In genomic region chr2:164722604-164723338, GRCh38 we compare ENCODE assay signal across 16 cellular contexts.
DNase-seq lines count a peak whose midpoint lies in the region; ATAC-seq, FAIRE-seq and TF ChIP-seq lines count a peak whose summit lies in the region.
"Had no signal": no experiment of that assay in that cellular context is flagged by ENCODE, and none has a peak within 500 bp of the region (broad histone marks: within the 10 kb centered on the region; RNA-seq: fewer than 3 reads in every experiment).

No MANE protein-coding gene starts in this region.

- no peaks in the 10 kb centered on the region for H4K20me1 ChIP-seq in keratinocyte (ENCODE audit: control insufficient read depth, extremely low read depth, insufficient read depth, low read length)

- peaks cover 10 to 18% of the 10 kb centered on the region in 2 donors for H3K4me1 Mint-ChIP-seq in stimulated activated naive B cell treated with anti-CD40 and anti-IgM and Interleukin-4, amounts not matched to agents 10 μg/mL and 1 μg/mL and 100 μg/mL, for 72 hours
- H3K4me1 Mint-ChIP-seq: CD4-positive, alpha-beta memory T cell; immature natural killer cell had no signal

- no peak overlapping the region for H3K9ac ChIP-seq in keratinocyte (ENCODE audit: control insufficient read depth, extremely low read depth, insufficient read depth, low read length)

- dilution Hi-C loops in keratinocyte (cut with MboI; ENCODE audit: extremely low pct_ligation_motif_present, low sequenced_read_pairs) = no loop called here

- CTCF ChIA-PET in GM10248 (lab: Yijun Ruan, JAX) = interaction anchor here (1.1 kb wide), 1 partner anchor 12 kb away, joined by 4 read pairs; no protein-coding TSS in a partner anchor

- H2AFZ ChIP-seq in keratinocyte (ENCODE audit: control insufficient read depth, low read length) = no peak overlapping the region

- H3K9me3 ChIP-seq in keratinocyte (ENCODE audit: control insufficient read depth, low read depth, low read length) = no peaks in the 10 kb centered on the region
- H3K9me3 ChIP-seq: tibial artery had no signal

- TF ChIP-seq CTCF in keratinocyte (optimal IDR thresholded peaks at IDR 0.05 in 1 of 3, IDR thresholded peaks at IDR 0.05 in 1 of 3, conservative IDR thresholded peaks at IDR 0.05 in 1 of 3; ENCODE audit: extremely low read depth in 1 of 3, insufficient read depth in 2 of 3, low read length in 3 of 3) (no peak), GM10248 (IDR thresholded peaks at IDR 0.05; ENCODE audit: control extremely low read depth, extremely low read depth, low read depth, missing control alignments) (no peak)

- peak; percentile 23 to 70 for DNase-seq in NOMO-1 (lab: John Stamatoyannopoulos, UW; ENCODE audit: unreplicated experiment in 2 of 2)
- no peak for DNase-seq in NOMO-1 treated with dmso at 0.1 percent for 144 hours (lab: John Stamatoyannopoulos, UW; ENCODE audit: unreplicated experiment)
- peak; percentile 50 for DNase-seq in SKM-1 treated with dmso at 0.1 percent for 144 hours (lab: John Stamatoyannopoulos, UW; ENCODE audit: unreplicated experiment)
- no peak for DNase-seq in keratinocyte (ENCODE audit: low read depth, low spot score)
- DNase-seq in stimulated activated naive B cell treated with anti-CD40 and anti-IgM and Interleukin-4, amounts not matched to agents 10 μg/mL and 1 μg/mL and 100 μg/mL, for 72 hours = no peak
- no peak for DNase-seq in NCI-H1105 (lab: John Stamatoyannopoulos, UW)
- no peak for DNase-seq in GM10248 (ENCODE audit: extremely low spot score)
- DNase-seq: activated CD8-positive, alpha-beta memory T cell treated with anti-CD3 and anti-CD28 coated beads, Interleukin-2, amount 50 U/mL, for 4 hours; activated gamma-delta T cell treated with Interleukin-2 at 50 U/mL for 16 hours; CD4-positive, alpha-beta memory T cell; immature natural killer cell; NCI-H1417 treated with DMSO at 0.1 percent for 48 hours; NCI-H82; tibial artery had no signal

- H3K27me3 Mint-ChIP-seq in stimulated activated naive B cell treated with anti-CD40 and anti-IgM and Interleukin-4, amounts not matched to agents 10 μg/mL and 1 μg/mL and 100 μg/mL, for 72 hours = no peaks in the 10 kb centered on the region
- H3K27me3 Mint-ChIP-seq: CD4-positive, alpha-beta memory T cell had no signal

- H3K4me3 Mint-ChIP-seq in stimulated activated naive B cell treated with anti-CD40 and anti-IgM and Interleukin-4, amounts not matched to agents 10 μg/mL and 1 μg/mL and 100 μg/mL, for 72 hours = no peak overlapping the region
- H3K4me3 Mint-ChIP-seq: CD4-positive, alpha-beta memory T cell; immature natural killer cell had no signal

- no peaks in the 10 kb centered on the region for H3K9me1 ChIP-seq in keratinocyte (ENCODE audit: control insufficient read depth, extremely low read depth, insufficient read depth, low read length)

- H3K4me3 ChIP-seq in keratinocyte (ENCODE audit: control insufficient read depth in 2 of 3, extremely low read depth in 1 of 3, insufficient read depth in 2 of 3, low read depth in 1 of 3, low read length in 3 of 3) = no peak overlapping the region
- H3K4me3 ChIP-seq: coronary artery, tibial artery had no signal

- FAIRE-seq in keratinocyte (lab: Jason Lieb, UNC) = peak; percentile 20

- peaks cover 8 to 33% of the 10 kb centered on the region in 2 donors for H3K36me3 Mint-ChIP-seq in stimulated activated naive B cell treated with anti-CD40 and anti-IgM and Interleukin-4, amounts not matched to agents 10 μg/mL and 1 μg/mL and 100 μg/mL, for 72 hours
- H3K36me3 Mint-ChIP-seq: CD4-positive, alpha-beta memory T cell; immature natural killer cell had no signal

- H3K9me3 Mint-ChIP-seq in stimulated activated naive B cell treated with anti-CD40 and anti-IgM and Interleukin-4, amounts not matched to agents 10 μg/mL and 1 μg/mL and 100 μg/mL, for 72 hours = no peaks in the 10 kb centered on the region

- no peak overlapping the region for H3K27ac Mint-ChIP-seq in stimulated activated naive B cell treated with anti-CD40 and anti-IgM and Interleukin-4, amounts not matched to agents 10 μg/mL and 1 μg/mL and 100 μg/mL, for 72 hours
- H3K27ac Mint-ChIP-seq: immature natural killer cell had no signal

- no peak overlapping the region for H3K4me2 ChIP-seq in keratinocyte (ENCODE audit: control insufficient read depth, extremely low read depth, insufficient read depth, low read depth, low read length)

- no peaks in the 10 kb centered on the region for H3K79me2 ChIP-seq in keratinocyte (ENCODE audit: control insufficient read depth, insufficient read depth, low read length)

- peaks cover 23% of the 10 kb centered on the region for H3K4me1 ChIP-seq in keratinocyte (ENCODE audit: control insufficient read depth, extremely low read depth, insufficient read depth, low read length)

- peak; percentile 43 to 44 for ATAC-seq in stimulated activated naive B cell treated with anti-CD40 and anti-IgM and Interleukin-4, amounts not matched to agents 10 μg/mL and 1 μg/mL and 100 μg/mL, for 72 hours (replicated peaks)
- no peak for ATAC-seq in GM18517 (IDR thresholded peaks at IDR 0.05; ENCODE audit: unreplicated experiment)

- H3K36me3 ChIP-seq in keratinocyte (ENCODE audit: control insufficient read depth in 2 of 2, extremely low read depth in 1 of 2, insufficient read depth in 2 of 2, low read length in 2 of 2) = peaks cover 0 to 3% of the 10 kb centered on the region in 2 experiments

- POLR2A ChIA-PET in GM10248 (lab: Yijun Ruan, JAX) = no interaction called here

- no peaks in the 10 kb centered on the region for H3K27me3 ChIP-seq in keratinocyte (ENCODE audit: control insufficient read depth, extremely low read depth, insufficient read depth, low read length)
- H3K27me3 ChIP-seq: tibial artery had no signal

- no peak overlapping the region for H3K27ac ChIP-seq in keratinocyte (ENCODE audit: control insufficient read depth, insufficient read depth, low read length)
- H3K27ac ChIP-seq: coronary artery, tibial artery had no signal

Comparison
In these comparisons a context has a peak if more than half of its experiments do, and no peak if none do; other contexts are left out.
1. DNase-seq: peak in NOMO-1 (2 of 2) and SKM-1 treated with dmso at 0.1 percent for 144 hours (single experiment); none in NOMO-1 treated with dmso at 0.1 percent for 144 hours (single experiment), keratinocyte (single experiment), stimulated activated naive B cell treated with anti-CD40 and anti-IgM and Interleukin-4, amounts not matched to agents 10 μg/mL and 1 μg/mL and 100 μg/mL, for 72 hours (single experiment), NCI-H1105 (single experiment) and GM10248 (single experiment).